In the genomic region with DNA sequence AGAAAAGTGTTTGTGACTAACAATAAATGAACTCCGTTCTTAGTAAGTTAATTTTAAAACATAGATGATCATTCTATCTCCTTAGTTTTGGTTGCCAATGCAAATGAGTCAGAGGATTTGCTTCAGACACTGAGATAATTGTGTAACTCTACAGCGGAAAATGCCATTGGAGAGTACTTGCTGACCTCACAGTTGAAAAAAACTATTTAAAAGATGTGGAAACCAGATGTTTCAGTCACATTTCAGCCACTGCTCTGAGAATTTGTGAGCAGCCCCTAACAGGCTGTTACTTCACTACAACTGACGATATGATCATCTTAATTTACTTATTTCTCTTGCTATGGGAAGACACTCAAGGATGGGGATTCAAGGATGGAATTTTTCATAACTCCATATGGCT, we compare ENCODE assay signal across 9 cellular contexts. TPM values are rescaled to one million over a fixed set of nuclear protein-coding genes. Genes with fewer than 3 reads are reported as not detected.
A peak's percentile ranks its signal among the peaks of the same experiment; 100 is the strongest.
DNase-seq lines count a peak whose midpoint lies in the region; ATAC-seq and TF ChIP-seq lines count a peak whose summit lies in the region.
"Had no signal": no experiment of that assay in that cellular context is flagged by ENCODE, and none has a peak within 500 bp of the region (broad histone marks: within the 10 kb centered on the region; RNA-seq: fewer than 3 reads in every experiment).

Gene TNFAIP6 (plus strand): TSS at position 234 of the 400 bp plus-strand sequence. CDS start 75 bp downstream, at position 309.

- H3K9me3 ChIP-seq in psoas muscle = no peaks in the 10 kb centered on the region

- no peak within 1 kb of the TSS for H3K27ac ChIP-seq in foreskin keratinocyte
- H3K27ac ChIP-seq in psoas muscle = no peak within 1 kb of the TSS

- DNase-seq in Daoy (ENCODE audit: low read depth) (peak; percentile 42), SIG-M5 treated with dmso at 0.1 percent for 504 hours (lab: John Stamatoyannopoulos, UW; ENCODE audit: unreplicated experiment) (peak; percentile 94), foreskin keratinocyte (peak; percentile 34 to 59), psoas muscle (no peak), DMS114 treated with DMSO at 0.1 percent for 48 hours (lab: John Stamatoyannopoulos, UW; ENCODE audit: unreplicated experiment) (no peak), NCI-H69 (lab: John Stamatoyannopoulos, UW) (no peak)
- no peak for DNase-seq in activated CD8-positive, alpha-beta memory T cell treated with anti-CD3 and anti-CD28 coated beads, Interleukin-2, amount 50 U/mL, for 4 hours
- DNase-seq: RPMI8226 had no signal

- H3K4me3 ChIP-seq in psoas muscle = peak within 1 kb of the TSS; percentile 15

- no peaks in the 10 kb centered on the region for H3K4me1 ChIP-seq in foreskin keratinocyte
- H3K4me1 ChIP-seq in psoas muscle = no peaks in the 10 kb centered on the region

- ATAC-seq in foreskin keratinocyte = peak; percentile 32
- ATAC-seq in psoas muscle = peak in 3 of 4 donors; percentile 30 to 74 (median 43)
- no peak for ATAC-seq in HG03457 (IDR thresholded peaks at IDR 0.05; ENCODE audit: unreplicated experiment)

- WGBS in psoas muscle, 3 donors = 15 to 28% (median 22%) methylated on average over 3 of the region's 3 CpGs

- intact Hi-C loops in psoas muscle (cut with DNase I) = no loop called here

- H3K27me3 ChIP-seq in foreskin keratinocyte (no peaks in the 10 kb centered on the region), psoas muscle (ENCODE audit: insufficient read depth in 3 of 3, low read length in 2 of 3) (no peaks in the 10 kb centered on the region)

- TF ChIP-seq CTCF in foreskin keratinocyte (conservative IDR thresholded peaks at IDR 0.05) (no peak), psoas muscle (IDR thresholded peaks at IDR 0.05) (no peak)

- H3K36me3 ChIP-seq in psoas muscle (ENCODE audit: insufficient read depth in 1 of 2, low read depth in 1 of 2) = no peaks in the 10 kb centered on the region

RNA-seq across cellular contexts. Expression of gene TNFAIP6, which starts in this region (rescaled TPM):
- total RNA-seq in Daoy (2014; rRNA removed; shearing (Covaris generic)) = 2.4 and 3.2 TPM in 2 replicates
- total RNA-seq in foreskin keratinocyte = not detected in 2 replicates
- not detected in 2 replicates for polyA plus RNA-seq in foreskin keratinocyte
- total RNA-seq in psoas muscle = 1 to 10 TPM in 2 of 4 donors, under 1 TPM in 2; 0.32 to 1.4 (median 0.91) TPM
- 1 to 10 TPM in 2 of 3 donors, under 1 TPM in 1; 0.26 to 1.7 (median 1.2) TPM for polyA plus RNA-seq in psoas muscle

Comparison
In these comparisons a context has a peak if more than half of its experiments do, and no peak if none do; other contexts are left out.
1. Peak in DNase-seq and ATAC-seq in foreskin keratinocyte; RNA of the gene not detected or under 1 TPM.
2. DNase-seq: peak in Daoy (single experiment) and SIG-M5 treated with dmso at 0.1 percent for 504 hours (single experiment); none in psoas muscle (0 of 2), DMS114 treated with DMSO at 0.1 percent for 48 hours (single experiment), NCI-H69 (single experiment) and activated CD8-positive, alpha-beta memory T cell treated with anti-CD3 and anti-CD28 coated beads, Interleukin-2, amount 50 U/mL, for 4 hours (single experiment).